ENCODE assay signal across 8 cellular contexts in the genomic region with DNA sequence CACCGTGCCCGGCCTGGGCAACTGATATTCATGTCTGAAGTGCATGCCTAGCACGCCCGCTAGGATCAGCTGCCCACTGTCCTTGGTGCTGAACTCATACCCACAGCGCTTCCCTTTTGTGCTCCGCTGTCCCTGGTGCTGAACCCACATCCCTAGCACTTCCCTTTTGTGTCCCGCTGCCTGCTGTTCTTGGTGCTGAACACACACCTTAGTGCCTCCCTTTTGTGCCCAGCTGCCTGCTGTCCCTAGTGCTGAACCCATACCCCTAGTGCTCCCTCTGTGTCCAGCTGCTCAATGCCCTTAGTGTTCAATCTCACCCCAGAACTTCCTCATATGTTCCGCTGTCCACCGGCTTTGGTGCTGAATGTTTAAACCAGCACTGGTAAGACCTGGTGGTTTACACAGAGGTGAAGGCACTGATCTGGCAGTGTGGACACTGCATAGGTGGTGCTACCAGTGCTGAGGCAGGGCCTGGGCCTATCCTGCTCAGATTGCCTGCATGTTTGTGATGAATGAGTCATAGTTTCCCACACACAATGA.
DNase-seq lines count a peak whose midpoint lies in the region; ATAC-seq and TF ChIP-seq lines count a peak whose summit lies in the region.

No MANE protein-coding gene starts in this region.

- no peak for TF ChIP-seq CTCF in LNCaP clone FGC (IDR thresholded peaks at IDR 0.05; ENCODE audit: control insufficient read depth, extremely low read depth, insufficient read depth)

- H3K27me3 Mint-ChIP-seq in central memory CD8-positive, alpha-beta T cell: no peaks in the 10 kb centered on the region

- ATAC-seq in central memory CD8-positive, alpha-beta T cell (replicated peaks; ENCODE audit: extremely low read depth, poor library complexity, severe bottlenecking): peak; percentile 67

- peaks cover 5% of the 10 kb centered on the region for H3K4me1 Mint-ChIP-seq in central memory CD8-positive, alpha-beta T cell

- peaks cover 16% of the 10 kb centered on the region for H3K36me3 Mint-ChIP-seq in central memory CD8-positive, alpha-beta T cell (ENCODE audit: insufficient read depth)

- H3K4me3 ChIP-seq in LNCaP clone FGC (ENCODE audit: low read depth, low read length): no peak overlapping the region

- no peak overlapping the region for H3K4me3 Mint-ChIP-seq in central memory CD8-positive, alpha-beta T cell

- peak; percentile 17 for DNase-seq in COLO668 (lab: John Stamatoyannopoulos, UW; ENCODE audit: unreplicated experiment)
- DNase-seq in LNCaP clone FGC (ENCODE audit: low read depth): peak; percentile 97
- DNase-seq in activated CD4-positive, alpha-beta T cell treated with anti-CD3 and anti-CD28 coated beads for 4 hours: peak; percentile 61 to 72
- DNase-seq in central memory CD8-positive, alpha-beta T cell (ENCODE audit: low spot score in 2 of 2): peak; percentile 64 to 75
- peak; percentile 89 for DNase-seq in kidney tubule cell (ENCODE audit: low spot score)
- peak; percentile 74 to 76 for DNase-seq in stimulated activated CD4-positive, alpha-beta T cell treated with anti-CD3 and anti-CD28 coated beads, Interleukin-2, amount 100 ng/mL, for 48 hours
- no peak for DNase-seq in NCI-H2029 (lab: John Stamatoyannopoulos, UW)
- DNase-seq in NCI-H1105 treated with DMSO at 0.1 percent for 48 hours (lab: John Stamatoyannopoulos, UW): no peak

- no peak overlapping the region for H3K27ac Mint-ChIP-seq in central memory CD8-positive, alpha-beta T cell (ENCODE audit: low read depth)

- no peaks in the 10 kb centered on the region for H3K9me3 Mint-ChIP-seq in central memory CD8-positive, alpha-beta T cell

Comparison
In these comparisons a context has a peak if more than half of its experiments do, and no peak if none do; other contexts are left out.
1. DNase-seq: peak in COLO668 (single experiment), LNCaP clone FGC (single experiment), activated CD4-positive, alpha-beta T cell treated with anti-CD3 and anti-CD28 coated beads for 4 hours (2 of 2), central memory CD8-positive, alpha-beta T cell (2 of 2), kidney tubule cell (single experiment) and stimulated activated CD4-positive, alpha-beta T cell treated with anti-CD3 and anti-CD28 coated beads, Interleukin-2, amount 100 ng/mL, for 48 hours (2 of 2); none in NCI-H2029 (single experiment) and NCI-H1105 treated with DMSO at 0.1 percent for 48 hours (single experiment).